8 cellular contexts compared by ENCODE assay signal in the genomic region with DNA sequence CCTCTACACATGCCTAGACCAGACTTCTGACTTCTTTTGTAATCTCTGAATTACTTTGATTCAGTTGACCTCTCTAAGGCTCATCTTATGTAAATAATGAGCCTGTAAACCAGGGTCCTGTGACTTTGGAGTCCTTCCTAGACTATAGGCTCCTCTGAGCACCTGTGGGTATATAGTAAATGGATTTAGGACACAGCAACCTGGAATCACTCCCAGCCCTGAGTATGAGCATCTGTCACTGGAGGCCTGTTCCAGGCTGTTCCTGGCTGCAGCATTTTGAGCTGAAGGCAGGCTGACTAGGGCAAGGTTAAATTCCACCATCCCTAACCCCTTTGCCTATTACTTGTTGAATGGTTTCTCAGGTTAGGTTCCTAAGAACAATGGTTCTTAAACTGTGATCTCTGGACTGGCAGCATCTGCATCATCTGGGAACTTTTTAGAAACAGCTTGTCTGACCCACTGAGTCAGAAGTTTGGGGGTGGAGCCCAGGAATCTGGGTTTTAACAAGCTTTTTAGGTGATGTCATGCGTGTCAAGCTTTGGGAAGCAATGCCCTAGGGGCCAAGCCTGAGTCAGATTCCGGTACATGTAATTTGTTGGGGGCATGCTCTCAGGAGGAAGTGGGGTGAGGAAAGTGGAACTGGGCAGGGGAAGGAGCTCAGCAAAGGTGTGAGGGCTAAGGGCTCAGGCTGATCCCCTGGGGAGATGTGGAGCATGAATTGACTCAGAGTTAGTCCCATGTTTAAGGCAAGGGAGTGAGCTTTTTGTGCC. TPM values are rescaled to one million over a fixed set of nuclear protein-coding genes. Genes with fewer than 3 reads are reported as not detected.
A peak's percentile ranks its signal among the peaks of the same experiment; 100 is the strongest.
DNase-seq lines count a peak whose midpoint lies in the region; ATAC-seq and TF ChIP-seq lines count a peak whose summit lies in the region.
"Had no signal": no experiment of that assay in that cellular context is flagged by ENCODE, and none has a peak within 500 bp of the region (broad histone marks: within the 10 kb centered on the region; RNA-seq: fewer than 3 reads in every experiment).

No MANE protein-coding gene starts in this region.

- DNase-seq in PC-3: peak; percentile 92
- peak; percentile 39 for DNase-seq in left ventricle myocardium inferior
- no peak for DNase-seq in activated CD4-positive, alpha-beta T cell treated with anti-CD3 and anti-CD28 coated beads for 4 hours
- no peak for DNase-seq in NCI-H1105 (lab: John Stamatoyannopoulos, UW)
- DNase-seq in activated CD8-positive, alpha-beta memory T cell treated with anti-CD3 and anti-CD28 coated beads, Interleukin-2, amount 10 ng/mL, durations not matched to agents 7 days and 5 days: no peak

- H3K27ac ChIP-seq in PC-3 (ENCODE audit: low read length) (peak overlapping the region; percentile 73), left ventricle myocardium inferior (replicated peaks) (peak overlapping the region; percentile 31)
- H3K27ac ChIP-seq: ovary had no signal

- H3K79me2 ChIP-seq in PC-3 (ENCODE audit: low read length): no peaks in the 10 kb centered on the region

- H3K9me3 Mint-ChIP-seq in activated CD8-positive, alpha-beta memory T cell treated with anti-CD3 and anti-CD28 coated beads, Interleukin-2, amount 10 ng/mL, durations not matched to agents 7 days and 5 days (ENCODE audit: low read depth): no peaks in the 10 kb centered on the region

- no peaks in the 10 kb centered on the region for H3K36me3 ChIP-seq in PC-3 (ENCODE audit: low read depth, low read length)
- no peaks in the 10 kb centered on the region for H3K36me3 ChIP-seq in left ventricle myocardium inferior
- H3K36me3 ChIP-seq: ovary had no signal

- no peaks in the 10 kb centered on the region for H3K9me2 ChIP-seq in PC-3 (replicated peaks; ENCODE audit: low read length)

- H3K4me1 Mint-ChIP-seq in activated CD8-positive, alpha-beta memory T cell treated with anti-CD3 and anti-CD28 coated beads, Interleukin-2, amount 10 ng/mL, durations not matched to agents 7 days and 5 days: peaks cover 25% of the 10 kb centered on the region

- H3K27me3 Mint-ChIP-seq in activated CD8-positive, alpha-beta memory T cell treated with anti-CD3 and anti-CD28 coated beads, Interleukin-2, amount 10 ng/mL, durations not matched to agents 7 days and 5 days: no peaks in the 10 kb centered on the region

- intact Hi-C loops in PC-3 (cut with micrococcal nuclease): no loop called here
- intact Hi-C loops in left ventricle myocardium inferior (cut with micrococcal nuclease): no loop called here

- H3K4me3 ChIP-seq in PC-3 (ENCODE audit: low read length) (no peak overlapping the region), left ventricle myocardium inferior (no peak overlapping the region)
- H3K4me3 ChIP-seq: ovary had no signal

- peak overlapping the region; percentile 50 for H3K4me2 ChIP-seq in PC-3 (ENCODE audit: low read length)

- ATAC-seq in GM18873 (IDR thresholded peaks at IDR 0.05; ENCODE audit: low FRiP score, unreplicated experiment) (peak; percentile 75), HG02798 (IDR thresholded peaks at IDR 0.05; ENCODE audit: poor library complexity, unreplicated experiment) (peak; percentile 68), PC-3 (peak; percentile 49)
- ATAC-seq in activated CD8-positive, alpha-beta memory T cell treated with anti-CD3 and anti-CD28 coated beads, Interleukin-2, amount 10 ng/mL, durations not matched to agents 7 days and 5 days: no peak

- no peaks in the 10 kb centered on the region for H3K27me3 ChIP-seq in PC-3 (ENCODE audit: low read length)
- H3K27me3 ChIP-seq in left ventricle myocardium inferior (ENCODE audit: low read depth): no peaks in the 10 kb centered on the region
- H3K27me3 ChIP-seq: ovary had no signal

- H3K27ac Mint-ChIP-seq in activated CD8-positive, alpha-beta memory T cell treated with anti-CD3 and anti-CD28 coated beads, Interleukin-2, amount 10 ng/mL, durations not matched to agents 7 days and 5 days: no peak overlapping the region

- no peaks in the 10 kb centered on the region for H3K9me3 ChIP-seq in PC-3 (ENCODE audit: low read length)
- no peaks in the 10 kb centered on the region for H3K9me3 ChIP-seq in left ventricle myocardium inferior (replicated peaks)
- H3K9me3 ChIP-seq: ovary had no signal

- H3K4me1 ChIP-seq in PC-3 (ENCODE audit: insufficient read depth, low read length) (peaks cover 63% of the 10 kb centered on the region), left ventricle myocardium inferior (peaks cover 75% of the 10 kb centered on the region)

- CTCF ChIA-PET in PC-3 (lab: Charles Lee): interaction anchor here (0.8 to 1.3 kb wide), 3 partner anchors 139 to 323 kb away, joined by 4 to 7 read pairs (median 4); no protein-coding TSS in a partner anchor
- CTCF ChIA-PET in activated CD8-positive, alpha-beta memory T cell treated with anti-CD3 and anti-CD28 coated beads, Interleukin-2, amount 10 ng/mL, durations not matched to agents 7 days and 5 days (lab: Charles Lee): interaction anchor here (1.2 to 1.9 kb wide), 2 partner anchors 16 to 323 kb away, joined by 5 to 6 read pairs; no protein-coding TSS in a partner anchor

- H3K4me3 Mint-ChIP-seq in activated CD8-positive, alpha-beta memory T cell treated with anti-CD3 and anti-CD28 coated beads, Interleukin-2, amount 10 ng/mL, durations not matched to agents 7 days and 5 days: no peak overlapping the region

- peaks cover 1% of the 10 kb centered on the region for H3K36me3 Mint-ChIP-seq in activated CD8-positive, alpha-beta memory T cell treated with anti-CD3 and anti-CD28 coated beads, Interleukin-2, amount 10 ng/mL, durations not matched to agents 7 days and 5 days

- peak overlapping the region; percentile 8; the same call in 1 of the 2 replicates for H3K9ac ChIP-seq in PC-3 (ENCODE audit: low read length)

- TF ChIP-seq CTCF in PC-3 (conservative IDR thresholded peaks at IDR 0.05; ENCODE audit: low read depth, low read length): no peak
- no peak for TF ChIP-seq CTCF in left ventricle myocardium inferior (IDR thresholded peaks at IDR 0.05; ENCODE audit: borderline replicate concordance)

- no peaks in the 10 kb centered on the region for H3F3A ChIP-seq in PC-3 (ENCODE audit: low read length, unreplicated experiment)

- POLR2A ChIA-PET in PC-3 (lab: Charles Lee; ENCODE audit: unreplicated experiment): no interaction called here

- H4K20me1 ChIP-seq in PC-3 (ENCODE audit: low read length): no peaks in the 10 kb centered on the region

- H2AFZ ChIP-seq in PC-3 (ENCODE audit: low read length): no peak overlapping the region

- BruUV-seq in PC-3 (replicated peaks; lab: Mats Ljungman, UMichigan): no TSS peak

RNA-seq across cellular contexts. Expression of gene MINDY4, which starts 28.2 kb away (rescaled TPM):
- total RNA-seq in PC-3 (2014; rRNA removed) (3.0 TPM in 2 replicates), left ventricle myocardium inferior (3.8 TPM)
- 1 to 10 TPM; 1.1 to 1.3 TPM for total RNA-seq in activated CD8-positive, alpha-beta memory T cell treated with anti-CD3 and anti-CD28 coated beads, Interleukin-2, amount 10 ng/mL, durations not matched to agents 7 days and 5 days

RNA-seq across cellular contexts. Expression of gene INMT, which starts 47.5 kb away (rescaled TPM):
- total RNA-seq in PC-3 (2014; rRNA removed) (not detected in 2 replicates), left ventricle myocardium inferior (49.5 TPM)
- under 1 TPM in 1 of 2 experiments, not detected in 1; 0.12 TPM for total RNA-seq in activated CD8-positive, alpha-beta memory T cell treated with anti-CD3 and anti-CD28 coated beads, Interleukin-2, amount 10 ng/mL, durations not matched to agents 7 days and 5 days

Comparison
In these comparisons a context has a peak if more than half of its experiments do, and no peak if none do; other contexts are left out.
1. DNase-seq: peak in PC-3 (single experiment) and left ventricle myocardium inferior (single experiment); none in activated CD4-positive, alpha-beta T cell treated with anti-CD3 and anti-CD28 coated beads for 4 hours (0 of 2), NCI-H1105 (single experiment) and activated CD8-positive, alpha-beta memory T cell treated with anti-CD3 and anti-CD28 coated beads, Interleukin-2, amount 10 ng/mL, durations not matched to agents 7 days and 5 days (single experiment).
2. RNA of gene INMT, which starts 47.5 kb away (total RNA-seq): 49.5 TPM in left ventricle myocardium inferior (single experiment); 0.12 TPM in activated CD8-positive, alpha-beta memory T cell treated with anti-CD3 and anti-CD28 coated beads, Interleukin-2, amount 10 ng/mL, durations not matched to agents 7 days and 5 days and not detected in PC-3; every median in the first group is over 10 times any median in the second.